Comparison of ENCODE assay signal across 20 cellular contexts in genomic region chr9:19511694-19512093, GRCh38.
"Had no signal": no experiment of that assay in that cellular context is flagged by ENCODE, and none has a peak within 500 bp of the region (broad histone marks: within the 10 kb centered on the region; RNA-seq: fewer than 3 reads in every experiment).

No MANE protein-coding gene starts in this region.

- DNase-seq: activated CD4-positive, alpha-beta T cell treated with anti-CD3 and anti-CD28 coated beads for 36 hours; activated CD4-positive, alpha-beta T cell treated with anti-CD3 and anti-CD28 coated beads, Interleukin-2, amount 50 U/mL, for 1 hour; activated CD8-positive, alpha-beta memory T cell treated with anti-CD3 and anti-CD28 coated beads, Interleukin-2, amount 50 U/mL, for 4 hours; activated CD8-positive, alpha-beta T cell treated with anti-CD3 and anti-CD28 coated beads for 36 hours; activated gamma-delta T cell treated with Interleukin-2 at 50 U/mL for 16 hours; activated naive CD4-positive, alpha-beta T cell treated with anti-CD3 and anti-CD28 coated beads, Interleukin-2, amount 10 ng/mL, durations not matched to agents 7 days and 5 days; activated naive CD8-positive, alpha-beta T cell treated with anti-CD3 and anti-CD28 coated beads for 36 hours; activated T-cell treated with anti-CD3 and anti-CD28 coated beads, Interleukin-2, amount 50 U/mL, for 72 hours; MG63; MV-4-11; NCI-H1436; NCI-H2081 treated with DMSO at 0.1 percent for 48 hours; NCI-H2171 treated with DMSO at 0.1 percent for 48 hours; NCI-H226; NCI-H510A; NCI-H526 treated with DMSO at 0.1 percent for 48 hours; SIG-M5; T-helper 17 cell; T1000; WERI-Rb-1 had no signal

- ATAC-seq: activated CD4-positive, alpha-beta T cell treated with anti-CD3 and anti-CD28 coated beads for 36 hours; activated CD8-positive, alpha-beta T cell treated with anti-CD3 and anti-CD28 coated beads for 36 hours; activated T-cell treated with anti-CD3 and anti-CD28 coated beads, Interleukin-2, amount 50 U/mL, for 72 hours; T-helper 17 cell had no signal

- H3K4me3 ChIP-seq: MG63 had no signal

- H3K27ac ChIP-seq: WERI-Rb-1 had no signal
